In the genomic region with DNA sequence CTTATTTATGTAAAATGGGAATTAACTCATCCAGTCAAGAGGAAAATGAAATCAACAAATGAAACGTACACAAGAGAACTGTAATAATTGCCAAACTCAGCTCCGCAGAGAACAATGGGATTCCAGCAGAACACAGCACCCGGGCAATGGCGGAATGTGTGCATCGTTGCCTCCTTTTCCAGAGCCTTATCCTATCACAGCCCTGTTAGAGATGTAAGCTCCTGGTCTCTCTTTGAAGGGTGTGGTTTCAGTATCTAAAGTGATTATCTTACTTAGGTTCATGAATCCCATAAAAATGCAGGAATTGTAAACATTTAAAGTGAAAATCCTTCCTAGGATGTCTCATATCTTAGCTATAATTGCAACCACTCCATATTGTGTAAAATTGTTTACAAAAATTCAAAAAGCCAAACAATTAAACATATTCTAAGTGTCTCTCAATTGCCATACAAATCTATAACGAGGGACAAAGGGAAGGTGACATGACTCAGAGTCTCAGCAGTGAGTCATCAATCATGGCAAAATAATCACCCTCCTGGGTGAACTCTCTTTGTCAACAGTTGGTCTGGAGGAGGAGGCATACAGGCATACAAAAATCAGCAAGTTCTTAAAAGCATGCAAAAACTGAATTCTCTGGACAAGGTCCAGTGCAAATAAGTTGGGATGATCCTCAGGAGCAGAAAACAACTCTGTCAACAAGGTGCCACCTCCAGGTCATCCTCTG, we compare ENCODE assay signal across 14 cellular contexts. TPM values are rescaled to one million over a fixed set of nuclear protein-coding genes. Genes with fewer than 3 reads are reported as not detected.
A peak's percentile ranks its signal among the peaks of the same experiment; 100 is the strongest.
DNase-seq lines count a peak whose midpoint lies in the region; ATAC-seq and TF ChIP-seq lines count a peak whose summit lies in the region.
"Had no signal": no experiment of that assay in that cellular context is flagged by ENCODE, and none has a peak within 500 bp of the region (broad histone marks: within the 10 kb centered on the region; RNA-seq: fewer than 3 reads in every experiment).

No MANE protein-coding gene starts in this region.

- H3K36me3 ChIP-seq in SJSA1: no peaks in the 10 kb centered on the region
- H3K36me3 ChIP-seq: neutrophil, spleen had no signal

- H3K27ac ChIP-seq in SJSA1 (peak overlapping the region; percentile 3; the same call in 1 of the 2 replicates), foreskin keratinocyte (no peak overlapping the region)
- H3K27ac ChIP-seq: neutrophil, spleen had no signal

- H3K4me3 ChIP-seq in SJSA1: no peak overlapping the region
- H3K4me3 ChIP-seq: spleen had no signal

- no peak for TF ChIP-seq CTCF in foreskin keratinocyte (conservative IDR thresholded peaks at IDR 0.05)

- intact Hi-C loops in left ventricle myocardium superior (cut with micrococcal nuclease) (no loop called here), cardiac septum (cut with DNase I) (no loop called here)

- no peaks in the 10 kb centered on the region for H3K9me3 ChIP-seq in SJSA1 (replicated peaks)
- H3K9me3 ChIP-seq: neutrophil, SK-N-SH, spleen had no signal

- peak; percentile 23 for ATAC-seq in left ventricle myocardium superior
- ATAC-seq in foreskin keratinocyte: peak; percentile 41
- ATAC-seq in HG02678 (IDR thresholded peaks at IDR 0.05; ENCODE audit: unreplicated experiment): no peak
- ATAC-seq in HG03520 (IDR thresholded peaks at IDR 0.05; ENCODE audit: unreplicated experiment): no peak
- no peak for ATAC-seq in HG03095 (IDR thresholded peaks at IDR 0.05; ENCODE audit: unreplicated experiment)

- DNase-seq in left ventricle myocardium superior (no peak), cardiac septum (ENCODE audit: low spot score) (no peak), SJSA1 (ENCODE audit: low read depth in 1 of 2, low spot score in 2 of 2) (peak; percentile 82 to 94), foreskin keratinocyte (no peak)
- no peak for DNase-seq in stimulated activated CD4-positive, alpha-beta T cell treated with anti-CD3 and anti-CD28 coated beads, Interleukin-12 subunit alpha, Interleukin-12 subunit beta, amount 100 ng/mL, for 4 hours
- DNase-seq: activated naive CD4-positive, alpha-beta T cell treated with anti-CD3 and anti-CD28 coated beads for 36 hours; endodermal cell; Karpas-422; SK-N-SH; spleen had no signal

- peaks cover 22% of the 10 kb centered on the region for H3K4me1 ChIP-seq in SJSA1 (replicated peaks)
- H3K4me1 ChIP-seq in foreskin keratinocyte: no peaks in the 10 kb centered on the region
- H3K4me1 ChIP-seq: spleen had no signal

- H3K27me3 ChIP-seq in SJSA1 (replicated peaks) (no peaks in the 10 kb centered on the region), foreskin keratinocyte (no peaks in the 10 kb centered on the region)
- H3K27me3 ChIP-seq: neutrophil, spleen had no signal

RNA-seq across cellular contexts. Expression of a gene that starts 22.6 kb away (rescaled TPM):
- total RNA-seq in left ventricle myocardium superior (25.3 TPM), cardiac septum (75.8 TPM), foreskin keratinocyte (1.9 and 4.1 TPM in 2 replicates)
- total RNA-seq in SJSA1 (2014; rRNA removed; shearing (Covaris generic)): 9.1 and 15.9 TPM in 2 replicates
- polyA plus RNA-seq in foreskin keratinocyte: 0.26 and 0.51 TPM in 2 replicates
- total RNA-seq: activated naive CD4-positive, alpha-beta T cell treated with anti-CD3 and anti-CD28 coated beads for 36 hours had no signal

Comparison
In these comparisons a context has a peak if more than half of its experiments do, and no peak if none do; other contexts are left out.
1. ATAC-seq: peak in left ventricle myocardium superior (single experiment) and foreskin keratinocyte (single experiment); none in HG02678 (single experiment), HG03520 (single experiment) and HG03095 (single experiment).
2. DNase-seq: peak in SJSA1 (2 of 2); none in left ventricle myocardium superior (single experiment), cardiac septum (single experiment), foreskin keratinocyte (0 of 2) and stimulated activated CD4-positive, alpha-beta T cell treated with anti-CD3 and anti-CD28 coated beads, Interleukin-12 subunit alpha, Interleukin-12 subunit beta, amount 100 ng/mL, for 4 hours (single experiment).